Comparison of ENCODE assay signal across 24 cellular contexts in the genomic region with DNA sequence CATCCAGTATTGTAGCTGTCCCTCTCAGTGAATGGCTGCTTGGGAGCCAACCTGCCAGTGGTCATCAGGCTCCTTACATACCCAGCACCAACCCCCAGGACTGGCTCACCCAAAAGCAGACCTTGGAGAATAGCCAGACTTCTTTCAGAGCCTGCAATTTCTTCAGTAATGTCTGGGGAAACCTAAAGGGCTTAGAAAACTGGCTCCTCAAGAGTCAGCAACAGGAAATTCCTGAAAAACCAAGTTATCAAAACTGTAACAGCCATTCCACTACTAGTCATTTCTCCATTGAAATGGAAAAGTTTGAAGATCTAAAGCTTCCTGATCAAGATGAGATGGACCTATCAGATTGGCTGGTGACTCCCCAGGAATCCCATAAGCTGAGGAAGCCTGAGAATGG. TPM values are rescaled to one million over a fixed set of nuclear protein-coding genes. Genes with fewer than 3 reads are reported as not detected.
DNase-seq lines count a peak whose midpoint lies in the region; ATAC-seq and TF ChIP-seq lines count a peak whose summit lies in the region.
"Had no signal": no experiment of that assay in that cellular context is flagged by ENCODE, and none has a peak within 500 bp of the region (broad histone marks: within the 10 kb centered on the region; RNA-seq: fewer than 3 reads in every experiment).

No MANE protein-coding gene starts in this region.

- H3K4me3 ChIP-seq in SK-N-MC = no peak overlapping the region
- no peak overlapping the region for H3K4me3 ChIP-seq in epithelial cell of esophagus (ENCODE audit: low read length)
- H3K4me3 ChIP-seq in psoas muscle = no peak overlapping the region
- H3K4me3 ChIP-seq: dorsolateral prefrontal cortex, hepatocyte, vagina had no signal

- TF ChIP-seq CTCF in epithelial cell of esophagus (IDR thresholded peaks at IDR 0.05; ENCODE audit: insufficient read depth, low read depth, low read length, missing control alignments) = no peak
- no peak for TF ChIP-seq CTCF in psoas muscle (IDR thresholded peaks at IDR 0.05)
- TF ChIP-seq CTCF in glutamatergic neuron (IDR thresholded peaks at IDR 0.05; ENCODE audit: partially characterized antibody, unreplicated experiment) = no peak

- no peaks in the 10 kb centered on the region for H3K36me3 ChIP-seq in SK-N-MC (ENCODE audit: insufficient read depth, low read length)
- no peaks in the 10 kb centered on the region for H3K36me3 ChIP-seq in psoas muscle (ENCODE audit: insufficient read depth in 1 of 2, low read depth in 1 of 2)
- H3K36me3 ChIP-seq: vagina, WERI-Rb-1 had no signal

- H3K27ac Mint-ChIP-seq in glutamatergic neuron (ENCODE audit: unreplicated experiment) = no peak overlapping the region
- H3K27ac Mint-ChIP-seq: activated naive CD4-positive, alpha-beta T cell treated with anti-CD3 and anti-CD28 coated beads for 36 hours; memory B cell; natural killer cell; T-helper 1 cell treated with Interleukin-12 subunit alpha and Interleukin-12 subunit beta and Interleukin-4 antibody, amounts not matched to agents 30 μg/mL and 1 μg/mL, for 36 hours had no signal

- 0 out of 2 replicates have a peak overlapping the region, but pooled peaks have one; percentile 9 for H3K27ac ChIP-seq in SK-N-MC
- H3K27ac ChIP-seq in psoas muscle = peak overlapping the region; percentile 13
- H3K27ac ChIP-seq: hepatocyte, vagina, WERI-Rb-1 had no signal

- H3K9me3 Mint-ChIP-seq in glutamatergic neuron (ENCODE audit: unreplicated experiment) = peaks cover 2% of the 10 kb centered on the region
- H3K9me3 Mint-ChIP-seq: activated naive CD4-positive, alpha-beta T cell treated with anti-CD3 and anti-CD28 coated beads for 36 hours; memory B cell; natural killer cell; T-helper 1 cell treated with Interleukin-12 subunit alpha and Interleukin-12 subunit beta and Interleukin-4 antibody, amounts not matched to agents 30 μg/mL and 1 μg/mL, for 36 hours had no signal

- H3K4me1 ChIP-seq in psoas muscle = peaks cover 8% of the 10 kb centered on the region

- H3K9ac ChIP-seq in SK-N-MC (ENCODE audit: insufficient read length) = no peak overlapping the region

- H3K27me3 ChIP-seq in psoas muscle (ENCODE audit: insufficient read depth in 3 of 3, low read length in 2 of 3) = no peaks in the 10 kb centered on the region
- H3K27me3 ChIP-seq: dorsolateral prefrontal cortex, hepatocyte, vagina had no signal

- peaks cover under 1% of the 10 kb centered on the region for H3K27me3 Mint-ChIP-seq in glutamatergic neuron (ENCODE audit: unreplicated experiment)

- H3K36me3 Mint-ChIP-seq in glutamatergic neuron (ENCODE audit: unreplicated experiment) = no peaks in the 10 kb centered on the region
- H3K36me3 Mint-ChIP-seq: memory B cell, natural killer cell had no signal

- intact Hi-C loops in psoas muscle (cut with DNase I) = loop anchor here in 1 of 2 donors (5.0 kb wide), 1 partner anchor 38 kb away; no protein-coding TSS in a partner anchor

- no peak overlapping the region for H3K4me3 Mint-ChIP-seq in glutamatergic neuron (ENCODE audit: unreplicated experiment)
- H3K4me3 Mint-ChIP-seq: activated naive CD4-positive, alpha-beta T cell treated with anti-CD3 and anti-CD28 coated beads for 36 hours; memory B cell; natural killer cell; T-helper 1 cell treated with Interleukin-12 subunit alpha and Interleukin-12 subunit beta and Interleukin-4 antibody, amounts not matched to agents 30 μg/mL and 1 μg/mL, for 36 hours had no signal

- H3K4me1 Mint-ChIP-seq in glutamatergic neuron (ENCODE audit: low read depth, unreplicated experiment) = no peaks in the 10 kb centered on the region

- peak; percentile 65 for DNase-seq in EL
- no peak for DNase-seq in SK-N-MC (ENCODE audit: low read depth, low spot score)
- DNase-seq in epithelial cell of esophagus (ENCODE audit: low read depth) = peak; percentile 81
- DNase-seq in psoas muscle = no peak
- no peak for DNase-seq in NCI-H2171 treated with DMSO at 0.1 percent for 48 hours (lab: John Stamatoyannopoulos, UW)
- no peak for DNase-seq in GM03348 (ENCODE audit: low spot score)
- no peak for DNase-seq in glutamatergic neuron
- DNase-seq: activated CD4-positive, alpha-beta T cell treated with anti-CD3 and anti-CD28 coated beads, Interleukin-2, amount 50 U/mL, for 48 hours; activated naive CD4-positive, alpha-beta T cell treated with anti-CD3 and anti-CD28 coated beads for 36 hours; dorsolateral prefrontal cortex; erythroblast; GDM1; natural killer cell; NCI-H1694; NCI-H446; WERI-Rb-1 had no signal

- ATAC-seq in psoas muscle (no peak), GM19455 (IDR thresholded peaks at IDR 0.05; ENCODE audit: unreplicated experiment) (no peak)
- ATAC-seq: HepG2, natural killer cell, Right ventricle myocardium inferior had no signal

- H3K9me3 ChIP-seq in SK-N-MC (ENCODE audit: low read depth, low read length) = no peaks in the 10 kb centered on the region
- no peaks in the 10 kb centered on the region for H3K9me3 ChIP-seq in psoas muscle
- H3K9me3 ChIP-seq: vagina had no signal

RNA-seq across cellular contexts. Expression of gene STING1, which starts 12.3 kb away (rescaled TPM):
- total RNA-seq in psoas muscle (10 to 100 TPM in 1 of 4 donors, 1 to 10 TPM in 3; 7.1 to 13.2 (median 8.4) TPM), glutamatergic neuron (ENCODE audit: unreplicated experiment) (not detected)
- 1 to 10 TPM; 4.4 to 6.3 (median 4.8) TPM for polyA plus RNA-seq in psoas muscle

RNA-seq across cellular contexts. Expression of gene SMIM33, which starts 24.0 kb away (rescaled TPM):
- total RNA-seq in psoas muscle = not detected
- polyA plus RNA-seq in psoas muscle = not detected
- not detected for total RNA-seq in glutamatergic neuron (ENCODE audit: unreplicated experiment)
- total RNA-seq: dorsolateral prefrontal cortex, hepatocyte, HepG2, natural killer cell, Right ventricle myocardium inferior, vagina had no signal
- polyA plus RNA-seq: hepatocyte, HepG2, keratinocyte had no signal

RNA-seq across cellular contexts. Expression of gene ECSCR, which starts 32.3 kb away (rescaled TPM):
- total RNA-seq in psoas muscle (10 to 100 TPM in 3 of 4 donors, 1 to 10 TPM in 1; 7.9 to 16.2 (median 12.3) TPM), glutamatergic neuron (ENCODE audit: unreplicated experiment) (not detected)
- polyA plus RNA-seq in psoas muscle = 10 to 100 TPM in 2 of 3 donors, 1 to 10 TPM in 1; 7.6 to 25.4 (median 23.0) TPM
- total RNA-seq: HepG2 had no signal
- polyA plus RNA-seq: keratinocyte had no signal

RNA-seq across cellular contexts. Expression of gene DNAJC18, which starts 55.5 kb away (rescaled TPM):
- 10 to 100 TPM in 2 of 4 donors, 1 to 10 TPM in 2; 9.0 to 10.7 (median 10.2) TPM for total RNA-seq in psoas muscle
- polyA plus RNA-seq in psoas muscle = 10 to 100 TPM in 2 of 3 donors, 1 to 10 TPM in 1; 2.6 to 14.5 (median 13.7) TPM
- 55.9 TPM for total RNA-seq in glutamatergic neuron (ENCODE audit: unreplicated experiment)

Comparison
In these comparisons a context has a peak if more than half of its experiments do, and no peak if none do; other contexts are left out.
1. DNase-seq: peak in EL (single experiment) and epithelial cell of esophagus (single experiment); none in SK-N-MC (single experiment), psoas muscle (0 of 2), NCI-H2171 treated with DMSO at 0.1 percent for 48 hours (single experiment), GM03348 (single experiment) and glutamatergic neuron (single experiment).